14 cellular contexts compared by ENCODE assay signal in the genomic region with DNA sequence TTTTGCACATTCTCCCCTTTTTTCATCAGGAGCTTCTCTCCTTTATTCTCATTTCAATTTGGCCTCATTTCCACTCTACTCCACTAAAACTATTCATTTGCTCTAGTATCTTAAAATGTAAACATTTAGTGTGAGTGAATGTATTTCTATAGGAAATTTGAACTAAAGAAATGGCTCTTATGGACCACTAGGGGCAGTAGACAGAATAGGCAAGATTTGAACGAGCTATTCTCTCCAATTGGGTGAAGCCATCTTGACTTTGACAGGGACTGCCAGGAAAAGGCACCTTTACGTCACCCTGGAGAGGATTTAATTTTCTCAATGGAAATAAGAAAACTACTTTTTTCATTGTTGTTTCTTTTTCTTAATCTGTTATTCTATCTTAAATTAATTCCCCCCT.
DNase-seq lines count a peak whose midpoint lies in the region; ATAC-seq and TF ChIP-seq lines count a peak whose summit lies in the region.
"Had no signal": no experiment of that assay in that cellular context is flagged by ENCODE, and none has a peak within 500 bp of the region (broad histone marks: within the 10 kb centered on the region; RNA-seq: fewer than 3 reads in every experiment).

No MANE protein-coding gene starts in this region.

- no peak overlapping the region for H3K4me2 ChIP-seq in OCI-LY1 (ENCODE audit: low read length)

- H3K36me3 ChIP-seq in OCI-LY1 (ENCODE audit: insufficient read depth, low read length) = no peaks in the 10 kb centered on the region
- H3K36me3 ChIP-seq: thoracic aorta had no signal

- no peaks in the 10 kb centered on the region for H3F3A ChIP-seq in OCI-LY1 (ENCODE audit: insufficient read depth, low read length)

- no peaks in the 10 kb centered on the region for H3K27me3 ChIP-seq in OCI-LY1 (ENCODE audit: insufficient read depth, low read length)

- DNase-seq in AG10803 (ENCODE audit: low read depth) = no peak
- no peak for DNase-seq in epithelial cell of esophagus (ENCODE audit: low read depth)
- no peak for DNase-seq in posterior vena cava (ENCODE audit: low spot score)
- DNase-seq in germinal center (ENCODE audit: low spot score) = no peak
- DNase-seq: activated CD4-positive, CD25-positive, alpha-beta regulatory T cell treated with anti-CD3 and anti-CD28 coated beads, Interleukin-2, amount 50 U/mL, for 72 hours; activated naive CD4-positive, alpha-beta T cell; IMR-90; naive thymus-derived CD4-positive, alpha-beta T cell; stimulated activated CD4-positive, alpha-beta T cell treated with anti-CD3 and anti-CD28 coated beads, Interleukin-4, amount 100 ng/mL, for 1 hour had no signal

- H3K79me2 ChIP-seq in OCI-LY1 (ENCODE audit: insufficient read depth, low read length) = no peaks in the 10 kb centered on the region

- H3K9me2 ChIP-seq in OCI-LY1 (ENCODE audit: low read depth, low read length) = no peaks in the 10 kb centered on the region

- no peak overlapping the region for H3K27ac ChIP-seq in OCI-LY1 (ENCODE audit: low read depth, low read length, poor library complexity, severe bottlenecking)
- H3K27ac ChIP-seq: thoracic aorta had no signal

- H3K4me1 ChIP-seq in OCI-LY1 (ENCODE audit: insufficient read depth, low read length, severe bottlenecking) = no peaks in the 10 kb centered on the region

- ATAC-seq in GM18858 (IDR thresholded peaks at IDR 0.05; ENCODE audit: unreplicated experiment) (peak; percentile 47), GM21515 (IDR thresholded peaks at IDR 0.05; ENCODE audit: unreplicated experiment) (no peak), HG03175 (IDR thresholded peaks at IDR 0.05; ENCODE audit: unreplicated experiment) (no peak)
- ATAC-seq: naive thymus-derived CD4-positive, alpha-beta T cell had no signal

- peak; percentile 16; the same call in 1 of the 2 replicates for TF ChIP-seq CTCF in AG10803 (conservative IDR thresholded peaks at IDR 0.05; ENCODE audit: low read length)
- TF ChIP-seq CTCF in OCI-LY1 (IDR thresholded peaks at IDR 0.05; ENCODE audit: low read length) = peak; percentile 54
- peak; percentile 37 for TF ChIP-seq CTCF in epithelial cell of esophagus (IDR thresholded peaks at IDR 0.05; ENCODE audit: insufficient read depth, low read depth, low read length, missing control alignments)

- no peak overlapping the region for H2AFZ ChIP-seq in OCI-LY1 (ENCODE audit: low read length)

- no peaks in the 10 kb centered on the region for H3K9me3 ChIP-seq in OCI-LY1 (ENCODE audit: low read length)
- H3K9me3 ChIP-seq: thoracic aorta had no signal

- H3K4me3 ChIP-seq in AG10803 (ENCODE audit: low read length) (no peak overlapping the region), OCI-LY1 (ENCODE audit: low read depth, low read length, poor library complexity, severe bottlenecking) (no peak overlapping the region), epithelial cell of esophagus (ENCODE audit: low read length) (no peak overlapping the region)
- H3K4me3 ChIP-seq: thoracic aorta had no signal

- H4K20me1 ChIP-seq in OCI-LY1 (ENCODE audit: insufficient read depth, low read length) = no peaks in the 10 kb centered on the region

- intact Hi-C loops in posterior vena cava (cut with DNase I) = no loop called here

- no peak overlapping the region for H3K9ac ChIP-seq in OCI-LY1 (ENCODE audit: low read length)
